In the genomic region with DNA sequence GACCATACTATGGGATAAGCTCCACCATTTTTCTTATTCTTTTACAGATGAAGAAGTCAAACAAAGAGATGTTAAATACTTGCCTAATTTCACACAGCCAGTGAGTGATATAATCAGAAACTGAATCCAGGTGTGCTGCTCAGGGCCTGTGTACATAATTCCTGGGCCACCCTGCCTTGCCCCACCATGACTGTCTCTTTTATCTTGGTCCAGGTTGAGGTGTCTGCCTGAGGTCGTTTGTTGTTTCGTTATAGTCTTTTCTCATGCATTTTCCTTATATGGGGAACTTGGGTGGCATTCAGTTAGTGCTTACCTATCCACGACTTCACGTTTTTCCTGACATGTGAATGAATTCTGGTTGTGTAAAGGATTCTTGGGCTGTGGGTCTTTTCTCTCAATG, we compare ENCODE assay signal across 7 cellular contexts.
"Had no signal": no experiment of that assay in that cellular context is flagged by ENCODE, and none has a peak within 500 bp of the region (broad histone marks: within the 10 kb centered on the region; RNA-seq: fewer than 3 reads in every experiment).

No MANE protein-coding gene starts in this region.

- H3K36me3 ChIP-seq: HAP-1 had no signal

- H3K4me3 ChIP-seq: GM23248, HAP-1 had no signal

- H2AFZ ChIP-seq: GM23248 had no signal

- ATAC-seq: HCT116 had no signal

- DNase-seq: GM23248, H7, HFFc6, KBM-7 had no signal

- H3K9ac ChIP-seq: GM23248 had no signal

- H3K9me3 ChIP-seq: HAP-1 had no signal

- H3K27ac ChIP-seq: GM23248 had no signal

- H3K4me1 ChIP-seq: HAP-1 had no signal

- FAIRE-seq: HTR-8/SVneo had no signal
